In genomic region chr14:55129428-55130193, GRCh38 we compare ENCODE assay signal across 1 cellular context.
TF ChIP-seq lines count a peak whose summit lies in the region.

No MANE protein-coding gene starts in this region.

TF ChIP-seq in HepG2, 621 proteins besides CTCF, POLR2A, EP300 and RAD21 (continued from another document):
- TF ChIP-seq ZHX2 (IDR thresholded peaks at IDR 0.05; ENCODE audit: low read depth) = no peak
- no peak for TF ChIP-seq ZHX2 (CRISPR knock-in tag; IDR thresholded peaks at IDR 0.05; ENCODE audit: borderline replicate concordance)
- 0 out of 2 replicates have a peak, but pooled peaks have one; percentile 60 for TF ChIP-seq ZNF567 (CRISPR knock-in tag; IDR thresholded peaks at IDR 0.05; ENCODE audit: borderline replicate concordance)
- TF ChIP-seq AHDC1 (CRISPR knock-in tag; IDR thresholded peaks at IDR 0.05; ENCODE audit: borderline replicate concordance) = no peak
- peak; percentile 61 for TF ChIP-seq SAP130 (CRISPR knock-in tag; IDR thresholded peaks at IDR 0.05; ENCODE audit: low read depth)
- TF ChIP-seq HDAC1 (CRISPR knock-in tag; IDR thresholded peaks at IDR 0.05) = peak; percentile 16; the same call in 1 of the 2 replicates
- peak; percentile 56; the same call in 1 of the 2 replicates for TF ChIP-seq ZNF619 (CRISPR knock-in tag; IDR thresholded peaks at IDR 0.05)
- TF ChIP-seq THAP9 (CRISPR knock-in tag; IDR thresholded peaks at IDR 0.05; ENCODE audit: borderline replicate concordance) = peak; percentile 37; the same call in 1 of the 2 replicates
- TF ChIP-seq HNRNPL (IDR thresholded peaks at IDR 0.05; ENCODE audit: low read depth, low read length) = 0 out of 2 replicates have a peak, but pooled peaks have one; percentile 29
- TF ChIP-seq ZNF777 (CRISPR knock-in tag; IDR thresholded peaks at IDR 0.05) = peak; percentile 96
- no peak for TF ChIP-seq THAP7 (CRISPR knock-in tag; IDR thresholded peaks at IDR 0.05)
- 0 out of 2 replicates have a peak, but pooled peaks have one; percentile 43 for TF ChIP-seq MYPOP (CRISPR knock-in tag; IDR thresholded peaks at IDR 0.05)
- no peak for TF ChIP-seq TCF7 (IDR thresholded peaks at IDR 0.05; ENCODE audit: low read depth)
